ENCODE assay signal across 11 cellular contexts in the genomic region with DNA sequence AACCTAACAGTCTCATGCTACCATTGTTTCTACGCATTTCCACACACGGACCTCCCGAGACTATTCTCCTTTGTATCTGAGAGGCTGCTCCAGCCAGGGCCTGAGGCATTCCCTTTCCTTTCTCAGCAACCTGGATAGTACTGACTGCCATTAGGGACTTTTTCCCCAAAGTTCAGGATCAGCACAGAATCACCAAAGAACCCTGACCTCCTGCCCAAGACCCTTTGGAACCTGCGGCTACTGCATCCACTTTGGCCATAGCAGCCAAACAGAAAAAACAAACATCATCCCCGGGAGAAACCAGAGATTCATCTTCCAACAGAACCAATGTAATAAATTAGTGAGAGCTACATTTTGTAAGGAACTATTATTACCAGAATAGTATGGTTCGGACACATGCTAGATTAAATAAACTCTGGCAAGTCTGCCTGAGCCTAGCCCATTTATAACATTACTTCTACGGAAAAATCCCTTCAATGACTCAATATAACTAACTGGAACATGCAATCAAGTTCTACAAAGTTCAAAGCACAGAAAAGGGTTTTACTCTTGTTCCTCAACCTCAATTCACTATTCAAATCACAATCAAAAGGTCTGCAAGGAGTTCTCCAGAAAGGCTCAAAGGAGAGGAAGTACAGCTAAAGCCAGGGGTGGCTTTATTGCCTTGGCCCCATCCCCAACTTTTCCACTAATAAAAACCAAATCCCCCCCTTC. TPM values are rescaled to one million over a fixed set of nuclear protein-coding genes. Genes with fewer than 3 reads are reported as not detected.
DNase-seq lines count a peak whose midpoint lies in the region; ATAC-seq and TF ChIP-seq lines count a peak whose summit lies in the region.
"Had no signal": no experiment of that assay in that cellular context is flagged by ENCODE, and none has a peak within 500 bp of the region (broad histone marks: within the 10 kb centered on the region; RNA-seq: fewer than 3 reads in every experiment).

No MANE protein-coding gene starts in this region.

- no peak for DNase-seq in activated T-cell treated with anti-CD3 and anti-CD28 coated beads, Interleukin-2, amount 50 U/mL, for 24 hours
- no peak for DNase-seq in activated T-cell treated with anti-CD3 and anti-CD28 coated beads, Interleukin-2, amount 50 U/mL, for 1 hour
- no peak for DNase-seq in activated naive CD8-positive, alpha-beta T cell treated with anti-CD3 and anti-CD28 coated beads, Interleukin-2, amount 50 U/mL, for 24 hours
- DNase-seq in tibial nerve (ENCODE audit: low spot score in 2 of 2) (no peak), DMS53 treated with DMSO at 0.1 percent for 48 hours (lab: John Stamatoyannopoulos, UW; ENCODE audit: unreplicated experiment) (no peak), retina (no peak), endothelial cell (ENCODE audit: low spot score) (no peak)
- DNase-seq: activated CD8-positive, alpha-beta memory T cell treated with anti-CD3 and anti-CD28 coated beads, Interleukin-2, amount 50 U/mL, for 48 hours had no signal

- H3K27me3 ChIP-seq in tibial nerve = no peaks in the 10 kb centered on the region

- no peak for TF ChIP-seq POLR2A in tibial nerve (IDR thresholded peaks at IDR 0.05)

- WGBS in mesodermal cell (ENCODE audit: insufficient coverage in 2 of 2), 2 experiments = 90 to 95% methylated on average over 4 to 5 of the region's 7 CpGs
- 61 to 68% methylated on average over 7 of the region's 7 CpGs for WGBS in tibial nerve, 2 donors

- no peaks in the 10 kb centered on the region for H3K9me3 ChIP-seq in mesodermal cell (ENCODE audit: control insufficient read depth, low read length)
- no peaks in the 10 kb centered on the region for H3K9me3 ChIP-seq in tibial nerve

- H3K9me3 Mint-ChIP-seq in activated T-cell treated with anti-CD3 and anti-CD28 coated beads, Interleukin-2, amount 50 U/mL, for 24 hours = no peaks in the 10 kb centered on the region
- no peaks in the 10 kb centered on the region for H3K9me3 Mint-ChIP-seq in activated naive CD8-positive, alpha-beta T cell treated with anti-CD3 and anti-CD28 coated beads, Interleukin-2, amount 50 U/mL, for 24 hours
- H3K9me3 Mint-ChIP-seq in endothelial cell (ENCODE audit: unreplicated experiment) = no peaks in the 10 kb centered on the region
- H3K9me3 Mint-ChIP-seq: neural crest cell had no signal

- H3K4me3 ChIP-seq in mesodermal cell (ENCODE audit: extremely low read depth, insufficient read depth, low read length, poor library complexity, severe bottlenecking) (no peak overlapping the region), tibial nerve (no peak overlapping the region)

- H3K27me3 Mint-ChIP-seq in activated T-cell treated with anti-CD3 and anti-CD28 coated beads, Interleukin-2, amount 50 U/mL, for 24 hours = no peaks in the 10 kb centered on the region
- no peaks in the 10 kb centered on the region for H3K27me3 Mint-ChIP-seq in activated naive CD8-positive, alpha-beta T cell treated with anti-CD3 and anti-CD28 coated beads, Interleukin-2, amount 50 U/mL, for 24 hours
- H3K27me3 Mint-ChIP-seq in endothelial cell (ENCODE audit: unreplicated experiment) = no peaks in the 10 kb centered on the region

- TF ChIP-seq CTCF in tibial nerve (IDR thresholded peaks at IDR 0.05) (no peak), endothelial cell (IDR thresholded peaks at IDR 0.05; ENCODE audit: unreplicated experiment) (no peak)

- H3K4me3 Mint-ChIP-seq in activated T-cell treated with anti-CD3 and anti-CD28 coated beads, Interleukin-2, amount 50 U/mL, for 24 hours = peak overlapping the region; percentile 77
- H3K4me3 Mint-ChIP-seq in activated naive CD8-positive, alpha-beta T cell treated with anti-CD3 and anti-CD28 coated beads, Interleukin-2, amount 50 U/mL, for 24 hours = peak overlapping the region; percentile 75
- no peak overlapping the region for H3K4me3 Mint-ChIP-seq in endothelial cell (ENCODE audit: unreplicated experiment)
- H3K4me3 Mint-ChIP-seq: neural crest cell had no signal

- H3K4me1 ChIP-seq in mesodermal cell (ENCODE audit: control insufficient read depth, insufficient read depth, low read length, poor library complexity, severe bottlenecking) (peaks cover 4% of the 10 kb centered on the region), tibial nerve (peaks cover 0 to 60% (median 46%) of the 10 kb centered on the region in 4 donors)

- H3K36me3 ChIP-seq in mesodermal cell (ENCODE audit: control insufficient read depth, insufficient read depth, low read length) (peaks cover 44% of the 10 kb centered on the region), tibial nerve (no peaks in the 10 kb centered on the region)

- H3K27ac Mint-ChIP-seq in activated T-cell treated with anti-CD3 and anti-CD28 coated beads, Interleukin-2, amount 50 U/mL, for 24 hours = peak overlapping the region; percentile 100
- peak overlapping the region; percentile 97 for H3K27ac Mint-ChIP-seq in activated naive CD8-positive, alpha-beta T cell treated with anti-CD3 and anti-CD28 coated beads, Interleukin-2, amount 50 U/mL, for 24 hours
- H3K27ac Mint-ChIP-seq in endothelial cell (ENCODE audit: unreplicated experiment) = no peak overlapping the region

- TF ChIP-seq EP300 in tibial nerve (IDR thresholded peaks at IDR 0.05) = no peak

- ATAC-seq in activated naive CD8-positive, alpha-beta T cell treated with anti-CD3 and anti-CD28 coated beads, Interleukin-2, amount 50 U/mL, for 24 hours = peak; percentile 35
- ATAC-seq: HCT116 had no signal

- peaks cover 92% of the 10 kb centered on the region for H3K4me1 Mint-ChIP-seq in activated T-cell treated with anti-CD3 and anti-CD28 coated beads, Interleukin-2, amount 50 U/mL, for 24 hours (ENCODE audit: low read depth)
- peaks cover 92% of the 10 kb centered on the region for H3K4me1 Mint-ChIP-seq in activated naive CD8-positive, alpha-beta T cell treated with anti-CD3 and anti-CD28 coated beads, Interleukin-2, amount 50 U/mL, for 24 hours
- H3K4me1 Mint-ChIP-seq in endothelial cell (ENCODE audit: unreplicated experiment) = peaks cover 24% of the 10 kb centered on the region

- H3K36me3 Mint-ChIP-seq in activated T-cell treated with anti-CD3 and anti-CD28 coated beads, Interleukin-2, amount 50 U/mL, for 24 hours (ENCODE audit: low read depth) = peaks cover 81% of the 10 kb centered on the region
- peaks cover 39% of the 10 kb centered on the region for H3K36me3 Mint-ChIP-seq in activated naive CD8-positive, alpha-beta T cell treated with anti-CD3 and anti-CD28 coated beads, Interleukin-2, amount 50 U/mL, for 24 hours (ENCODE audit: low read depth)
- peaks cover 3% of the 10 kb centered on the region for H3K36me3 Mint-ChIP-seq in endothelial cell (ENCODE audit: low read depth, unreplicated experiment)

- H3K27ac ChIP-seq in mesodermal cell (ENCODE audit: low read depth, low read length, severe bottlenecking) (peak overlapping the region; percentile 53), tibial nerve (peak overlapping the region; percentile 8 to 77 (median 76))

RNA-seq across cellular contexts. Expression of gene LPIN2, which starts 51.8 kb away (rescaled TPM):
- polyA plus RNA-seq in mesodermal cell (2013, experiment 1 of 2) = 36.7 TPM
- 35.7 TPM for polyA plus RNA-seq in mesodermal cell (2013, experiment 2 of 2)
- total RNA-seq in tibial nerve (10 to 100 TPM; 22.7 to 29.3 (median 25.8) TPM), endothelial cell (ENCODE audit: unreplicated experiment) (26.1 TPM)
